9 cellular contexts compared by ENCODE assay signal in the genomic region with DNA sequence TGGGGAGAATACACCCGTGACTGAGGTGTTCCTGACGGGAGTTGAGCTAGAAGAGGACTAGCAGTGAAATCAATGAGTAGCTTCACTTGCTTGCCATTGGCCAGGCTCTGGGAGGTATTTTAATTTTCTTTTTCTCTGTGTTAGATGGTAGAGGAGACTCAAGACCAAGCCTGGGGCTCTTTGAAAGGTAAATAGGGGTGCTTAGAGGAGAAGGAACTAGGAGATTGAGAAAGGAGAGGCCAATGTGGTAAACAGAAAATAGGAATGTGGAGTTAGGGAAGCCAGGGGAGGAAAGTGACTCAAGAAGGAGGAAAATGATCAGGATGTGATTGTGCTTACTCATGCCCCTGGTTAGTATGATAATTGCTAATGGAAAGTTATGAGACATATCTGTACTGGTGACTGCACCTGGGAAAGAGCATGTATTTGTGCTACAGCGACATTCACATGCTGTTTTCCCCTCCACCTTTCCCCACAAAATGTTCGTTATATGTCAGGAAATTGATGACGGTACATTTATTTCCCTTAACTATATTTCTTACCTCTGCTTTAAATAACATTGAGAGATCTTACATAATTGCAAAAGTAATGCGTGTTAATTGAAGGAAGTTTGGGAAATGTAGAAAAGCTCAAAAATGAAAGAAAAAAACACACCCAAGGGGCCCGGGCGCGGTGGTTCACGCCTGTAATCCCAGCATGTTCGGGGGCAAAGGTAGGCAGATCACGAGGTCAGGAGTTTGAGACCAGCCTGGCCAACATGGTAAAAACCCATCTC. TPM values are rescaled to one million over a fixed set of nuclear protein-coding genes. Genes with fewer than 3 reads are reported as not detected.
A peak's percentile ranks its signal among the peaks of the same experiment; 100 is the strongest.
DNase-seq lines count a peak whose midpoint lies in the region; ATAC-seq, FAIRE-seq and TF ChIP-seq lines count a peak whose summit lies in the region.
"Had no signal": no experiment of that assay in that cellular context is flagged by ENCODE, and none has a peak within 500 bp of the region (broad histone marks: within the 10 kb centered on the region; RNA-seq: fewer than 3 reads in every experiment).

No MANE protein-coding gene starts in this region.

- TF ChIP-seq POLR2A in A549 (IDR thresholded peaks at IDR 0.05; ENCODE audit: low read length): no peak

- DNase-seq in A549 (ENCODE audit: low read depth in 1 of 2, low spot score in 1 of 2) (peak in 1 of 2 experiments; percentile 35), WERI-Rb-1 (no peak), NCI-H82 treated with DMSO at 0.1 percent for 48 hours (lab: John Stamatoyannopoulos, UW; ENCODE audit: unreplicated experiment) (no peak)
- peak; percentile 15 for DNase-seq in activated naive CD8-positive, alpha-beta T cell treated with anti-CD3 and anti-CD28 coated beads, Interleukin-2, amount 50 U/mL, for 24 hours
- DNase-seq in stimulated activated naive B cell treated with anti-CD40 and anti-IgM and Interleukin-4, amounts not matched to agents 10 μg/mL and 1 μg/mL and 100 μg/mL, for 72 hours: no peak
- no peak for DNase-seq in activated effector memory CD4-positive, alpha-beta T cell treated with Interleukin-2 at 50 U/mL for 16 hours

- POLR2A ChIA-PET in A549 (lab: Yijun Ruan, JAX): no interaction called here

- no peaks in the 10 kb centered on the region for H3K27me3 ChIP-seq in WERI-Rb-1 (ENCODE audit: insufficient read depth, low read depth, severe bottlenecking)

- no peak for TF ChIP-seq CTCF in A549 (IDR thresholded peaks at IDR 0.05)
- no peak for TF ChIP-seq CTCF in WERI-Rb-1 (IDR thresholded peaks at IDR 0.05; ENCODE audit: low read depth, low read length)

- no peaks in the 10 kb centered on the region for H3K36me3 ChIP-seq in WERI-Rb-1

- no peak for TF ChIP-seq RAD21 in A549 (conservative IDR thresholded peaks at IDR 0.05 in 1 of 2, IDR thresholded peaks at IDR 0.05 in 1 of 2)

- H3K27ac Mint-ChIP-seq in activated naive CD8-positive, alpha-beta T cell treated with anti-CD3 and anti-CD28 coated beads, Interleukin-2, amount 50 U/mL, for 24 hours: peak overlapping the region; percentile 90
- H3K27ac Mint-ChIP-seq in stimulated activated naive B cell treated with anti-CD40 and anti-IgM and Interleukin-4, amounts not matched to agents 10 μg/mL and 1 μg/mL and 100 μg/mL, for 72 hours: peak overlapping the region; percentile 21

- no peak for FAIRE-seq in A549 (lab: Jason Lieb, UNC)
- FAIRE-seq: G401.6 had no signal

- CTCF ChIA-PET in A549 (lab: Yijun Ruan, JAX): interaction anchor here (0.5 kb wide), 1 partner anchor 66 kb away, joined by 3 read pairs; no protein-coding TSS in a partner anchor

- peaks cover 8% of the 10 kb centered on the region for H3K27me3 Mint-ChIP-seq in activated naive CD8-positive, alpha-beta T cell treated with anti-CD3 and anti-CD28 coated beads, Interleukin-2, amount 50 U/mL, for 24 hours
- peaks cover 7 to 16% of the 10 kb centered on the region in 2 donors for H3K27me3 Mint-ChIP-seq in stimulated activated naive B cell treated with anti-CD40 and anti-IgM and Interleukin-4, amounts not matched to agents 10 μg/mL and 1 μg/mL and 100 μg/mL, for 72 hours

- H3K4me1 Mint-ChIP-seq in activated naive CD8-positive, alpha-beta T cell treated with anti-CD3 and anti-CD28 coated beads, Interleukin-2, amount 50 U/mL, for 24 hours: peaks cover 43% of the 10 kb centered on the region
- peaks cover 9 to 33% of the 10 kb centered on the region in 2 donors for H3K4me1 Mint-ChIP-seq in stimulated activated naive B cell treated with anti-CD40 and anti-IgM and Interleukin-4, amounts not matched to agents 10 μg/mL and 1 μg/mL and 100 μg/mL, for 72 hours

- TF ChIP-seq EP300 in A549 (IDR thresholded peaks at IDR 0.05): no peak

- H3K9me3 ChIP-seq in A549 (no peaks in the 10 kb centered on the region), WERI-Rb-1 (ENCODE audit: severe bottlenecking) (no peaks in the 10 kb centered on the region)

- peak in 1 of 2 experiments; percentile 58; a peak in 3 of 6 replicates for ATAC-seq in A549
- peak; percentile 42 for ATAC-seq in GM19025 (IDR thresholded peaks at IDR 0.05; ENCODE audit: low read depth, unreplicated experiment)
- peak; percentile 64 for ATAC-seq in HG03457 (IDR thresholded peaks at IDR 0.05; ENCODE audit: unreplicated experiment)
- peak; percentile 85 for ATAC-seq in activated naive CD8-positive, alpha-beta T cell treated with anti-CD3 and anti-CD28 coated beads, Interleukin-2, amount 50 U/mL, for 24 hours
- ATAC-seq in stimulated activated naive B cell treated with anti-CD40 and anti-IgM and Interleukin-4, amounts not matched to agents 10 μg/mL and 1 μg/mL and 100 μg/mL, for 72 hours (replicated peaks): peak; percentile 81 to 88

- 89% methylated on average over 11 of the region's 12 CpGs for WGBS in A549 (ENCODE audit: missing lambda C conversion rate)

- peaks cover 2% of the 10 kb centered on the region for H3K36me3 Mint-ChIP-seq in activated naive CD8-positive, alpha-beta T cell treated with anti-CD3 and anti-CD28 coated beads, Interleukin-2, amount 50 U/mL, for 24 hours (ENCODE audit: low read depth)
- H3K36me3 Mint-ChIP-seq in stimulated activated naive B cell treated with anti-CD40 and anti-IgM and Interleukin-4, amounts not matched to agents 10 μg/mL and 1 μg/mL and 100 μg/mL, for 72 hours: no peaks in the 10 kb centered on the region

- no peaks in the 10 kb centered on the region for H3K9me3 Mint-ChIP-seq in activated naive CD8-positive, alpha-beta T cell treated with anti-CD3 and anti-CD28 coated beads, Interleukin-2, amount 50 U/mL, for 24 hours
- no peaks in the 10 kb centered on the region for H3K9me3 Mint-ChIP-seq in stimulated activated naive B cell treated with anti-CD40 and anti-IgM and Interleukin-4, amounts not matched to agents 10 μg/mL and 1 μg/mL and 100 μg/mL, for 72 hours

- no peak overlapping the region for H3K4me3 ChIP-seq in A549
- no peak overlapping the region for H3K4me3 ChIP-seq in WERI-Rb-1 (ENCODE audit: low read depth, low read length)

- H3K27ac ChIP-seq in A549 (peak overlapping the region in 1 of 2 experiments; percentile 52; a peak in 2 of 6 replicates), WERI-Rb-1 (no peak overlapping the region)

- H3K4me1 ChIP-seq in A549: no peaks in the 10 kb centered on the region

- peak overlapping the region; percentile 72 for H3K4me3 Mint-ChIP-seq in activated naive CD8-positive, alpha-beta T cell treated with anti-CD3 and anti-CD28 coated beads, Interleukin-2, amount 50 U/mL, for 24 hours
- H3K4me3 Mint-ChIP-seq in stimulated activated naive B cell treated with anti-CD40 and anti-IgM and Interleukin-4, amounts not matched to agents 10 μg/mL and 1 μg/mL and 100 μg/mL, for 72 hours: peak overlapping the region; percentile 71 to 73

- H3K4me2 ChIP-seq in A549: no peak overlapping the region

TF ChIP-seq in A549, 52 proteins besides CTCF, POLR2A, EP300 and RAD21:
- TF ChIP-seq MAFK (IDR thresholded peaks at IDR 0.05; ENCODE audit: partially characterized antibody): peak; percentile 68
- no peak for TF ChIP-seq JUNB (IDR thresholded peaks at IDR 0.05)

RNA-seq across cellular contexts. Expression of a gene that starts 16.9 kb away (rescaled TPM):
- polyA plus RNA-seq in A549 (2011; rRNA removed): 24.3 and 25.1 TPM in 2 replicates
- 4.3 and 5.0 TPM in 2 replicates for polyA plus RNA-seq in A549 (2012; cell fraction: cytosol; rRNA removed)
- polyA plus RNA-seq in A549 (2012; cell fraction: nucleus; rRNA removed): 9.1 and 11.7 TPM in 2 replicates
- 9.2 to 10.7 TPM (median 9.8 TPM) in 3 replicates for polyA plus RNA-seq in A549 (2017; fragmentation: RNase III; extraction: RNeasy Plus Mini Kit Qiagen cat#74134 plus additional on column Dnase treatment)
- polyA minus RNA-seq in A549 (2011; rRNA and poly(A)+ RNA removed): 74.2 and 84.0 TPM in 2 replicates
